Comparison of ENCODE assay signal across 8 cellular contexts in genomic region chr19:2270572-2271515, GRCh38. TPM values are rescaled to one million over a fixed set of nuclear protein-coding genes. Genes with fewer than 3 reads are reported as not detected.
DNase-seq lines count a peak whose midpoint lies in the region; ATAC-seq and TF ChIP-seq lines count a peak whose summit lies in the region.

No MANE protein-coding gene starts in this region.

- TF ChIP-seq CTCF in Panc1 (IDR thresholded peaks at IDR 0.05), result no peak

- peaks cover 18% of the 10 kb centered on the region for H3K4me1 ChIP-seq in Panc1 (ENCODE audit: control insufficient read depth, insufficient read depth, low read length)
- H3K4me1 ChIP-seq in mucosa of rectum (ENCODE audit: control insufficient read depth in 2 of 2, insufficient read depth in 2 of 2, low read length in 2 of 2), result peaks cover 47 to 53% of the 10 kb centered on the region in 2 donors

- H3K27ac ChIP-seq in Panc1 (ENCODE audit: low read length) (peak overlapping the region; percentile 85), mucosa of rectum (ENCODE audit: low read depth in 2 of 2, low read length in 2 of 2) (peak overlapping the region; percentile 97 to 99)

- H3K4me3 Mint-ChIP-seq in activated T-cell treated with anti-CD3 and anti-CD28 coated beads, Interleukin-2, amount 50 U/mL, for 72 hours, result peak overlapping the region; percentile 88 to 96

- H3K36me3 ChIP-seq in Panc1 (ENCODE audit: control insufficient read depth, insufficient read depth, low read length) (peaks cover 7% of the 10 kb centered on the region; the same call in 1 of the 2 replicates), mucosa of rectum (ENCODE audit: control insufficient read depth in 2 of 2, insufficient read depth in 2 of 2, low read length in 2 of 2) (peaks cover 11 to 16% of the 10 kb centered on the region in 2 donors)

- H3K36me3 Mint-ChIP-seq in activated T-cell treated with anti-CD3 and anti-CD28 coated beads, Interleukin-2, amount 50 U/mL, for 72 hours (ENCODE audit: insufficient read depth in 2 of 2), result peaks cover 16 to 17% of the 10 kb centered on the region in 2 donors

- H3K27ac Mint-ChIP-seq in activated T-cell treated with anti-CD3 and anti-CD28 coated beads, Interleukin-2, amount 50 U/mL, for 72 hours, result peak overlapping the region; percentile 92

- peak overlapping the region; percentile 91 to 99 for H3K9ac ChIP-seq in mucosa of rectum (ENCODE audit: low read depth in 1 of 2, low read length in 2 of 2)

- H3K9me3 ChIP-seq in Panc1 (ENCODE audit: control insufficient read depth, insufficient read depth, low read depth, low read length) (no peaks in the 10 kb centered on the region), mucosa of rectum (ENCODE audit: control insufficient read depth in 2 of 2, low read length in 2 of 2) (no peaks in the 10 kb centered on the region)

- H3K27me3 ChIP-seq in Panc1 (ENCODE audit: control insufficient read depth, insufficient read depth, low read length) (no peaks in the 10 kb centered on the region), mucosa of rectum (ENCODE audit: control insufficient read depth in 2 of 2, insufficient read depth in 2 of 2, low read length in 2 of 2) (no peaks in the 10 kb centered on the region)

- CTCF ChIA-PET in Panc1 (lab: Charles Lee), result no interaction called here

- POLR2A ChIA-PET in Panc1 (lab: Charles Lee), result no interaction called here

- no TSS peak for BruUV-seq in Panc1 (replicated peaks; lab: Mats Ljungman, UMichigan)

- intact Hi-C loops in Panc1 (cut with micrococcal nuclease; ENCODE audit: unreplicated experiment), result no loop called here

- ATAC-seq in Panc1, result peak; percentile 3; the same call in 1 of the 2 replicates
- peak; percentile 40 to 43 for ATAC-seq in activated T-cell treated with anti-CD3 and anti-CD28 coated beads, Interleukin-2, amount 50 U/mL, for 72 hours (replicated peaks in 1 of 2)
- ATAC-seq in esophagus mucosa, result peak; percentile 38
- ATAC-seq in HG02973 (IDR thresholded peaks at IDR 0.05; ENCODE audit: unreplicated experiment), result no peak

- no peaks in the 10 kb centered on the region for H3K9me3 Mint-ChIP-seq in activated T-cell treated with anti-CD3 and anti-CD28 coated beads, Interleukin-2, amount 50 U/mL, for 72 hours

- no peaks in the 10 kb centered on the region for H3K27me3 Mint-ChIP-seq in activated T-cell treated with anti-CD3 and anti-CD28 coated beads, Interleukin-2, amount 50 U/mL, for 72 hours (ENCODE audit: low read depth)

- peaks cover 47% of the 10 kb centered on the region for H3K4me1 Mint-ChIP-seq in activated T-cell treated with anti-CD3 and anti-CD28 coated beads, Interleukin-2, amount 50 U/mL, for 72 hours (ENCODE audit: low read depth)

- H3K4me3 ChIP-seq in Panc1 (ENCODE audit: low read depth in 2 of 2, low read length in 2 of 2) (peak overlapping the region; percentile 71 to 89), mucosa of rectum (ENCODE audit: low read length in 2 of 2) (peak overlapping the region; percentile 91 to 98)

- in situ Hi-C loops in Panc1 (cut with HindIII; ENCODE audit: low pct_unique_long_range_greater_than_20kb, low sequenced_read_pairs), result no loop called here

- peak; percentile 64 for DNase-seq in NCI-H146 (lab: John Stamatoyannopoulos, UW)
- DNase-seq in NCI-H146 treated with DMSO at 0.1 percent for 48 hours (lab: John Stamatoyannopoulos, UW; ENCODE audit: unreplicated experiment), result no peak
- no peak for DNase-seq in Panc1 (ENCODE audit: low read depth, low spot score)
- peak; percentile 84 to 85 for DNase-seq in activated T-cell treated with anti-CD3 and anti-CD28 coated beads, Interleukin-2, amount 50 U/mL, for 72 hours
- DNase-seq in stimulated activated CD8-positive, alpha-beta memory T cell treated with anti-CD3 and anti-CD28 coated beads, Interleukin-4, amount 100 ng/mL, for 24 hours (ENCODE audit: low read depth), result peak; percentile 58

RNA-seq across cellular contexts. Expression of gene PEAK3, which starts 11.1 kb away (rescaled TPM):
- not detected for total RNA-seq in Panc1 (2021; ENCODE audit: unreplicated experiment)
- polyA plus RNA-seq in Panc1 (2012; ENCODE audit: insufficient read length), result 0.15 TPM
- total RNA-seq in activated T-cell treated with anti-CD3 and anti-CD28 coated beads, Interleukin-2, amount 50 U/mL, for 72 hours, result under 1 TPM in 1 of 2 donors, not detected in 1; 0.09 TPM
- 0.08 TPM for total RNA-seq in esophagus mucosa

RNA-seq across cellular contexts. Expression of gene JSRP1, which starts 14.6 kb away (rescaled TPM):
- 0.51 TPM for total RNA-seq in Panc1 (2021; ENCODE audit: unreplicated experiment)
- polyA plus RNA-seq in Panc1 (2012; ENCODE audit: insufficient read length), result 0.27 TPM
- 1 to 10 TPM in 1 of 2 donors, under 1 TPM in 1; 0.72 to 1.6 TPM for total RNA-seq in activated T-cell treated with anti-CD3 and anti-CD28 coated beads, Interleukin-2, amount 50 U/mL, for 72 hours
- not detected for total RNA-seq in esophagus mucosa

RNA-seq across cellular contexts. Expression of gene AMH, which starts 21.7 kb away (rescaled TPM):
- total RNA-seq in Panc1 (2021; ENCODE audit: unreplicated experiment) (21.9 TPM), esophagus mucosa (0.56 TPM)
- 10.3 TPM for polyA plus RNA-seq in Panc1 (2012; ENCODE audit: insufficient read length)
- total RNA-seq in activated T-cell treated with anti-CD3 and anti-CD28 coated beads, Interleukin-2, amount 50 U/mL, for 72 hours, result 1 to 10 TPM; 4.6 to 10.0 TPM

RNA-seq across cellular contexts. Expression of gene SF3A2, which starts 34.2 kb away (rescaled TPM):
- total RNA-seq in Panc1 (2021; ENCODE audit: unreplicated experiment) (103 TPM), esophagus mucosa (45.4 TPM)
- 129 TPM for polyA plus RNA-seq in Panc1 (2012; ENCODE audit: insufficient read length)
- 100 to 1,000 TPM; 146 to 147 TPM for total RNA-seq in activated T-cell treated with anti-CD3 and anti-CD28 coated beads, Interleukin-2, amount 50 U/mL, for 72 hours

RNA-seq across cellular contexts. Expression of gene PLEKHJ1, which starts 34.7 kb away (rescaled TPM):
- total RNA-seq in Panc1 (2021; ENCODE audit: unreplicated experiment) (78.6 TPM), esophagus mucosa (48.9 TPM)
- 74.7 TPM for polyA plus RNA-seq in Panc1 (2012; ENCODE audit: insufficient read length)
- 10 to 100 TPM; 67.4 to 92.7 TPM for total RNA-seq in activated T-cell treated with anti-CD3 and anti-CD28 coated beads, Interleukin-2, amount 50 U/mL, for 72 hours

Comparison
In these comparisons a context has a peak if more than half of its experiments do, and no peak if none do; other contexts are left out.
1. DNase-seq: peak in NCI-H146 (single experiment), activated T-cell treated with anti-CD3 and anti-CD28 coated beads, Interleukin-2, amount 50 U/mL, for 72 hours (2 of 2) and stimulated activated CD8-positive, alpha-beta memory T cell treated with anti-CD3 and anti-CD28 coated beads, Interleukin-4, amount 100 ng/mL, for 24 hours (single experiment); none in NCI-H146 treated with DMSO at 0.1 percent for 48 hours (single experiment) and Panc1 (single experiment).